Comparison of ENCODE assay signal across 9 cellular contexts in genomic region chr21:32412998-32413504, GRCh38. TPM values are rescaled to one million over a fixed set of nuclear protein-coding genes. Genes with fewer than 3 reads are reported as not detected.
A peak's percentile ranks its signal among the peaks of the same experiment; 100 is the strongest.
DNase-seq lines count a peak whose midpoint lies in the region; ATAC-seq, FAIRE-seq and TF ChIP-seq lines count a peak whose summit lies in the region.
"Had no signal": no experiment of that assay in that cellular context is flagged by ENCODE, and none has a peak within 500 bp of the region (broad histone marks: within the 10 kb centered on the region; RNA-seq: fewer than 3 reads in every experiment).

No MANE protein-coding gene starts in this region.

- peak overlapping the region; percentile 69 to 88 for H3K4me3 ChIP-seq in gastroesophageal sphincter
- H3K4me3 ChIP-seq in pancreas: peak overlapping the region; percentile 55 to 89 (median 72)

- no peaks in the 10 kb centered on the region for H3K9me3 ChIP-seq in gastroesophageal sphincter
- no peaks in the 10 kb centered on the region for H3K9me3 ChIP-seq in pancreas

- H3K27ac ChIP-seq in gastroesophageal sphincter (peak overlapping the region; percentile 93 to 100 (median 96)), pancreas (peak overlapping the region; percentile 91 to 94 (median 93))

- WGBS in gastroesophageal sphincter (ENCODE audit: low coverage in 1 of 2), 2 donors: 24 to 25% methylated on average over 3 to 13 of the region's 33 CpGs
- WGBS in pancreas, 2 donors: 32 to 38% methylated on average over 33 of the region's 33 CpGs

- no peak for FAIRE-seq in pancreas (lab: Jason Lieb, UNC)

- intact Hi-C loops in pancreas (cut with DNase I): loop anchor here in 1 of 3 donors (5.0 kb wide), 1 partner anchor 159 kb away; no protein-coding TSS in a partner anchor

- ATAC-seq in gastroesophageal sphincter (peak; percentile 4), pancreas (peak in 3 of 4 donors; percentile 2 to 4 (median 3))

- H3K27me3 ChIP-seq in gastroesophageal sphincter: no peaks in the 10 kb centered on the region
- no peaks in the 10 kb centered on the region for H3K27me3 ChIP-seq in pancreas

- TF ChIP-seq CTCF in gastroesophageal sphincter (IDR thresholded peaks at IDR 0.05) (no peak), pancreas (IDR thresholded peaks at IDR 0.05) (no peak)

- peaks cover 3 to 73% (median 30%) of the 10 kb centered on the region in 3 donors for H3K4me1 ChIP-seq in gastroesophageal sphincter
- peaks cover 0 to 10% (median 6%) of the 10 kb centered on the region in 3 donors for H3K4me1 ChIP-seq in pancreas

- TF ChIP-seq EP300 in gastroesophageal sphincter (IDR thresholded peaks at IDR 0.05): no peak

- H3K36me3 ChIP-seq in gastroesophageal sphincter: peaks cover 0 to 21% of the 10 kb centered on the region in 2 donors
- no peaks in the 10 kb centered on the region for H3K36me3 ChIP-seq in pancreas

- DNase-seq in NCI-H2029 (lab: John Stamatoyannopoulos, UW): peak; percentile 20
- DNase-seq in NCI-H2029 treated with DMSO at 0.1 percent for 48 hours (lab: John Stamatoyannopoulos, UW): no peak
- DNase-seq in activated CD8-positive, alpha-beta memory T cell treated with anti-CD3 and anti-CD28 coated beads, Interleukin-2, amount 50 U/mL, for 4 hours: peak; percentile 23
- DNase-seq in pancreas: peak; percentile 23 to 64 (median 54)
- DNase-seq in GM03348 (ENCODE audit: low spot score): no peak
- DNase-seq in DMS 273 (lab: John Stamatoyannopoulos, UW; ENCODE audit: unreplicated experiment): no peak
- DNase-seq in foreskin melanocyte: no peak
- DNase-seq: DND-41 had no signal

- TF ChIP-seq POLR2A in gastroesophageal sphincter (IDR thresholded peaks at IDR 0.05): no peak

RNA-seq across cellular contexts. Expression of gene EVA1C, which starts 0.5 kb away (rescaled TPM):
- 10 to 100 TPM; 43.1 to 71.4 (median 51.1) TPM for total RNA-seq in gastroesophageal sphincter
- total RNA-seq in pancreas: 10 to 100 TPM in 3 of 6 donors, 1 to 10 TPM in 3; 7.9 to 13.4 (median 10.6) TPM
- polyA plus RNA-seq in pancreas: 10 to 100 TPM; 20.7 to 35.9 TPM

RNA-seq across cellular contexts. Expression of gene URB1, which starts 20.2 kb away (rescaled TPM):
- total RNA-seq in gastroesophageal sphincter (10 to 100 TPM; 18.3 to 26.9 (median 20.7) TPM), pancreas (10 to 100 TPM in 1 of 6 donors, 1 to 10 TPM in 5; 5.9 to 11.0 (median 8.0) TPM)
- 1 to 10 TPM; 2.9 to 4.7 TPM for polyA plus RNA-seq in pancreas

Comparison
In these comparisons a context has a peak if more than half of its experiments do, and no peak if none do; other contexts are left out.
1. DNase-seq: peak in NCI-H2029 (single experiment), activated CD8-positive, alpha-beta memory T cell treated with anti-CD3 and anti-CD28 coated beads, Interleukin-2, amount 50 U/mL, for 4 hours (single experiment) and pancreas (6 of 6); none in NCI-H2029 treated with DMSO at 0.1 percent for 48 hours (single experiment), GM03348 (single experiment), DMS 273 (single experiment) and foreskin melanocyte (single experiment).